In genomic region chr17:51121620-51122472, GRCh38 we compare ENCODE assay signal across 8 cellular contexts. TPM values are rescaled to one million over a fixed set of nuclear protein-coding genes. Genes with fewer than 3 reads are reported as not detected.
DNase-seq lines count a peak whose midpoint lies in the region; ATAC-seq and TF ChIP-seq lines count a peak whose summit lies in the region.

No MANE protein-coding gene starts in this region.

- POLR2A ChIA-PET in CD8-positive, alpha-beta T cell (lab: Charles Lee), result interaction anchor here (0.6 to 1.8 kb wide), 6 partner anchors 29 to 122 kb away, joined by 3 to 17 read pairs (median 4); partner anchors contain the start of genes NME1 and NME2

- peaks cover 42% of the 10 kb centered on the region for H3K4me1 Mint-ChIP-seq in CD8-positive, alpha-beta T cell (ENCODE audit: low read depth)

- H3K4me1 ChIP-seq in CD8-positive, alpha-beta T cell (ENCODE audit: insufficient read depth, low read length), result peaks cover 33% of the 10 kb centered on the region
- peaks cover 3% of the 10 kb centered on the region; the same call in 1 of the 2 replicates for H3K4me1 ChIP-seq in iPS-20b (ENCODE audit: insufficient read depth, low read length)
- H3K4me1 ChIP-seq in skeletal muscle satellite cell (ENCODE audit: control insufficient read depth, insufficient read depth, low read length), result peaks cover 26% of the 10 kb centered on the region

- H3K9me3 Mint-ChIP-seq in CD8-positive, alpha-beta T cell, result no peaks in the 10 kb centered on the region

- TF ChIP-seq CTCF in CD8-positive, alpha-beta T cell (IDR thresholded peaks at IDR 0.05), result no peak
- TF ChIP-seq CTCF in NB4 (IDR thresholded peaks at IDR 0.05; ENCODE audit: low read depth, low read length), result no peak
- TF ChIP-seq CTCF in WERI-Rb-1 (IDR thresholded peaks at IDR 0.05; ENCODE audit: low read depth, low read length), result no peak

- DNase-seq in CD8-positive, alpha-beta T cell, result peak; percentile 11 to 67 (median 54)
- DNase-seq in NB4 (ENCODE audit: low read depth), result peak; percentile 94
- peak; percentile 90 for DNase-seq in WERI-Rb-1
- DNase-seq in T47D (ENCODE audit: low read depth in 1 of 2, low spot score in 1 of 2), result peak; percentile 96 to 99

- in situ Hi-C loops in T47D (cut with HindIII; ENCODE audit: low pct_unique_long_range_greater_than_20kb, low sequenced_read_pairs), result no loop called here

- H3K27ac ChIP-seq in CD8-positive, alpha-beta T cell (ENCODE audit: low read depth, low read length), result peak overlapping the region; percentile 79
- peak overlapping the region; percentile 89 for H3K27ac ChIP-seq in WERI-Rb-1
- no peak overlapping the region for H3K27ac ChIP-seq in iPS-20b (ENCODE audit: low read length)

- H3K27me3 Mint-ChIP-seq in CD8-positive, alpha-beta T cell (ENCODE audit: low read depth), result no peaks in the 10 kb centered on the region

- CTCF ChIA-PET in CD8-positive, alpha-beta T cell (lab: Charles Lee), result interaction anchor here (1.3 to 2.5 kb wide), 3 partner anchors 10 to 41 kb away, joined by 3 to 13 read pairs (median 5); partner anchors contain the start of gene NME1

- peak overlapping the region; percentile 98 for H3K27ac Mint-ChIP-seq in CD8-positive, alpha-beta T cell

- no peak for ATAC-seq in CD8-positive, alpha-beta T cell
- ATAC-seq in GM21529 (IDR thresholded peaks at IDR 0.05; ENCODE audit: unreplicated experiment) (peak; percentile 37), HG03135 (IDR thresholded peaks at IDR 0.05; ENCODE audit: unreplicated experiment) (no peak)

- H3K36me3 Mint-ChIP-seq in CD8-positive, alpha-beta T cell, result peaks cover 7% of the 10 kb centered on the region

- peak overlapping the region; percentile 92; the same call in 1 of the 2 replicates for H3K9ac ChIP-seq in iPS-20b (ENCODE audit: low read depth, low read length)
- peak overlapping the region; percentile 99 for H3K9ac ChIP-seq in skeletal muscle satellite cell (ENCODE audit: low read depth, low read length)

- H3K4me2 ChIP-seq in skeletal muscle satellite cell (ENCODE audit: low read length), result peak overlapping the region; percentile 96

- H3K4me3 Mint-ChIP-seq in CD8-positive, alpha-beta T cell, result peak overlapping the region; percentile 93

- no peaks in the 10 kb centered on the region for H3K36me3 ChIP-seq in CD8-positive, alpha-beta T cell (ENCODE audit: insufficient read depth, low read length)
- H3K36me3 ChIP-seq in WERI-Rb-1 (no peaks in the 10 kb centered on the region; the same call in 1 of the 2 replicates), iPS-20b (ENCODE audit: insufficient read depth, low read depth, low read length) (no peaks in the 10 kb centered on the region), skeletal muscle satellite cell (ENCODE audit: insufficient read depth, low read length) (no peaks in the 10 kb centered on the region)

- no peaks in the 10 kb centered on the region for H3K27me3 ChIP-seq in CD8-positive, alpha-beta T cell (ENCODE audit: insufficient read depth, low read length)
- no peaks in the 10 kb centered on the region for H3K27me3 ChIP-seq in WERI-Rb-1 (ENCODE audit: insufficient read depth, low read depth, severe bottlenecking)
- H3K27me3 ChIP-seq in iPS-20b (ENCODE audit: insufficient read depth, low read length), result no peaks in the 10 kb centered on the region
- no peaks in the 10 kb centered on the region for H3K27me3 ChIP-seq in skeletal muscle satellite cell (ENCODE audit: control insufficient read depth, insufficient read depth, low read length)

- H3K4me3 ChIP-seq in CD8-positive, alpha-beta T cell (ENCODE audit: low read depth, low read length), result peak overlapping the region; percentile 79
- peak overlapping the region; percentile 82 for H3K4me3 ChIP-seq in NB4 (ENCODE audit: low read depth, low read length)
- peak overlapping the region; percentile 94 for H3K4me3 ChIP-seq in WERI-Rb-1 (ENCODE audit: low read depth, low read length)
- H3K4me3 ChIP-seq in iPS-20b (ENCODE audit: low read length), result peak overlapping the region; percentile 91
- peak overlapping the region; percentile 78 for H3K4me3 ChIP-seq in skeletal muscle satellite cell (ENCODE audit: low read length)

- peak; percentile 66 for TF ChIP-seq POLR2A in NB4 (IDR thresholded peaks at IDR 0.05; ENCODE audit: extremely low read depth, insufficient read length)

- no peaks in the 10 kb centered on the region for H3K9me3 ChIP-seq in CD8-positive, alpha-beta T cell (ENCODE audit: low read length)
- H3K9me3 ChIP-seq in WERI-Rb-1 (ENCODE audit: severe bottlenecking) (no peaks in the 10 kb centered on the region), iPS-20b (ENCODE audit: insufficient read depth, low read depth, low read length) (no peaks in the 10 kb centered on the region), skeletal muscle satellite cell (replicated peaks; ENCODE audit: low read length) (no peaks in the 10 kb centered on the region)

- intact Hi-C loops in CD8-positive, alpha-beta T cell (cut with DNase I, micrococcal nuclease), result loop anchor here (1.0 to 5.0 kb wide), 8 partner anchors 25 to 1760 kb away; partner anchors contain the start of genes MBTD1 (in 2 of the 2), NME2 (in 2 of the 2), UTP18 (in 2 of the 2) and NME1 (in 1 of the 2)

RNA-seq across cellular contexts. Expression of gene SPAG9, which starts 1.2 kb away (rescaled TPM):
- total RNA-seq in CD8-positive, alpha-beta T cell, result 10 to 100 TPM; 75.7 to 77.6 TPM
- 68.6 and 107 TPM in 2 replicates for total RNA-seq in skeletal muscle satellite cell (2012; rRNA removed)

RNA-seq across cellular contexts. Expression of gene NME1, which starts 31.5 kb away (rescaled TPM):
- 10 to 100 TPM; 11.3 to 12.1 TPM for total RNA-seq in CD8-positive, alpha-beta T cell
- 189 and 194 TPM in 2 replicates for total RNA-seq in skeletal muscle satellite cell (2012; rRNA removed)

RNA-seq across cellular contexts. Expression of gene NME2, which starts 44.4 kb away (rescaled TPM):
- total RNA-seq in CD8-positive, alpha-beta T cell, result 100 to 1,000 TPM; 165 to 168 TPM
- total RNA-seq in skeletal muscle satellite cell (2012; rRNA removed), result 752 and 839 TPM in 2 replicates
